ENCODE assay signal across 8 cellular contexts in genomic region chr7:116786791-116787443, GRCh38.
DNase-seq lines count a peak whose midpoint lies in the region; ATAC-seq lines count a peak whose summit lies in the region.

No MANE protein-coding gene starts in this region.

- H3K9me3 Mint-ChIP-seq in activated CD8-positive, alpha-beta memory T cell treated with anti-CD3 and anti-CD28 coated beads, Interleukin-2, amount 10 ng/mL, durations not matched to agents 7 days and 5 days (ENCODE audit: low read depth): no peaks in the 10 kb centered on the region
- H3K9me3 Mint-ChIP-seq in activated naive CD8-positive, alpha-beta T cell treated with anti-CD3 and anti-CD28 coated beads for 36 hours: no peaks in the 10 kb centered on the region

- no peaks in the 10 kb centered on the region for H3K27me3 Mint-ChIP-seq in activated CD8-positive, alpha-beta memory T cell treated with anti-CD3 and anti-CD28 coated beads, Interleukin-2, amount 10 ng/mL, durations not matched to agents 7 days and 5 days
- no peaks in the 10 kb centered on the region for H3K27me3 Mint-ChIP-seq in activated naive CD8-positive, alpha-beta T cell treated with anti-CD3 and anti-CD28 coated beads for 36 hours

- peak; percentile 44 for DNase-seq in activated CD8-positive, alpha-beta memory T cell treated with anti-CD3 and anti-CD28 coated beads, Interleukin-2, amount 10 ng/mL, durations not matched to agents 7 days and 5 days
- DNase-seq in activated CD8-positive, alpha-beta memory T cell treated with anti-CD3 and anti-CD28 coated beads, Interleukin-2, amount 50 U/mL, for 48 hours: no peak
- DNase-seq in activated naive CD8-positive, alpha-beta T cell treated with anti-CD3 and anti-CD28 coated beads for 36 hours: peak; percentile 26
- peak; percentile 25 for DNase-seq in medulla oblongata (ENCODE audit: extremely low spot score)
- no peak for DNase-seq in mesenteric fat pad (ENCODE audit: low spot score)
- DNase-seq in epidermal melanocyte (ENCODE audit: insufficient read length, low spot score): no peak

- CTCF ChIA-PET in activated CD8-positive, alpha-beta memory T cell treated with anti-CD3 and anti-CD28 coated beads, Interleukin-2, amount 10 ng/mL, durations not matched to agents 7 days and 5 days (lab: Charles Lee): interaction anchor here (1.2 to 1.8 kb wide), 2 partner anchors 190 to 196 kb away, joined by 4 to 8 read pairs; no protein-coding TSS in a partner anchor

- H3K36me3 Mint-ChIP-seq in activated CD8-positive, alpha-beta memory T cell treated with anti-CD3 and anti-CD28 coated beads, Interleukin-2, amount 10 ng/mL, durations not matched to agents 7 days and 5 days: no peaks in the 10 kb centered on the region
- H3K36me3 Mint-ChIP-seq in activated naive CD8-positive, alpha-beta T cell treated with anti-CD3 and anti-CD28 coated beads for 36 hours: no peaks in the 10 kb centered on the region

- no peak overlapping the region for H3K4me3 Mint-ChIP-seq in activated CD8-positive, alpha-beta memory T cell treated with anti-CD3 and anti-CD28 coated beads, Interleukin-2, amount 10 ng/mL, durations not matched to agents 7 days and 5 days
- H3K4me3 Mint-ChIP-seq in activated naive CD8-positive, alpha-beta T cell treated with anti-CD3 and anti-CD28 coated beads for 36 hours: no peak overlapping the region

- H3K27ac Mint-ChIP-seq in activated CD8-positive, alpha-beta memory T cell treated with anti-CD3 and anti-CD28 coated beads, Interleukin-2, amount 10 ng/mL, durations not matched to agents 7 days and 5 days: no peak overlapping the region
- no peak overlapping the region for H3K27ac Mint-ChIP-seq in activated naive CD8-positive, alpha-beta T cell treated with anti-CD3 and anti-CD28 coated beads for 36 hours

- peak; percentile 23 for ATAC-seq in activated CD8-positive, alpha-beta memory T cell treated with anti-CD3 and anti-CD28 coated beads, Interleukin-2, amount 10 ng/mL, durations not matched to agents 7 days and 5 days
- peak; percentile 99 for ATAC-seq in GM21528 (IDR thresholded peaks at IDR 0.05; ENCODE audit: low FRiP score, unreplicated experiment)
- ATAC-seq in HG03565 (IDR thresholded peaks at IDR 0.05; ENCODE audit: unreplicated experiment): peak; percentile 99

- H3K4me1 Mint-ChIP-seq in activated CD8-positive, alpha-beta memory T cell treated with anti-CD3 and anti-CD28 coated beads, Interleukin-2, amount 10 ng/mL, durations not matched to agents 7 days and 5 days: no peaks in the 10 kb centered on the region
- no peaks in the 10 kb centered on the region for H3K4me1 Mint-ChIP-seq in activated naive CD8-positive, alpha-beta T cell treated with anti-CD3 and anti-CD28 coated beads for 36 hours

Comparison
In these comparisons a context has a peak if more than half of its experiments do, and no peak if none do; other contexts are left out.
1. DNase-seq: peak in activated CD8-positive, alpha-beta memory T cell treated with anti-CD3 and anti-CD28 coated beads, Interleukin-2, amount 10 ng/mL, durations not matched to agents 7 days and 5 days (single experiment), activated naive CD8-positive, alpha-beta T cell treated with anti-CD3 and anti-CD28 coated beads for 36 hours (single experiment) and medulla oblongata (single experiment); none in activated CD8-positive, alpha-beta memory T cell treated with anti-CD3 and anti-CD28 coated beads, Interleukin-2, amount 50 U/mL, for 48 hours (single experiment), mesenteric fat pad (single experiment) and epidermal melanocyte (single experiment).
2. ATAC-seq: peak in every context shown above with its lines; median percentile 99 in GM21528; 99 in HG03565; 23 in activated CD8-positive, alpha-beta memory T cell treated with anti-CD3 and anti-CD28 coated beads, Interleukin-2, amount 10 ng/mL, durations not matched to agents 7 days and 5 days.